Comparison of ENCODE assay signal across 1 cellular context in genomic region chr17:44933824-44934744, GRCh38.
TF ChIP-seq lines count a peak whose summit lies in the region.

No MANE protein-coding gene starts in this region.

TF ChIP-seq in K562, 482 proteins besides CTCF, POLR2A, EP300 and RAD21:
- TF ChIP-seq POLR2G (IDR thresholded peaks at IDR 0.05; ENCODE audit: low read depth, low read length) (peak; percentile 60), RBFOX2 (IDR thresholded peaks at IDR 0.05; ENCODE audit: low read depth, low read length) (peak; percentile 26), CC2D1A (IDR thresholded peaks at IDR 0.05) (no peak)
